ENCODE assay signal across 15 cellular contexts in genomic region chr12:22881878-22882277, GRCh38.
DNase-seq lines count a peak whose midpoint lies in the region; ATAC-seq and TF ChIP-seq lines count a peak whose summit lies in the region.
"Had no signal": no experiment of that assay in that cellular context is flagged by ENCODE, and none has a peak within 500 bp of the region (broad histone marks: within the 10 kb centered on the region; RNA-seq: fewer than 3 reads in every experiment).

No MANE protein-coding gene starts in this region.

- intact Hi-C loops in CD8-positive, alpha-beta T cell (cut with DNase I, micrococcal nuclease) = no loop called here
- intact Hi-C loops in transverse colon (cut with DNase I; ENCODE audit: low total_unique reads) = no loop called here

- H3K27me3 Mint-ChIP-seq in CD8-positive, alpha-beta T cell (ENCODE audit: low read depth) = no peaks in the 10 kb centered on the region

- TF ChIP-seq POLR2A in transverse colon (IDR thresholded peaks at IDR 0.05) = no peak

- H3K4me1 ChIP-seq in CD8-positive, alpha-beta T cell (ENCODE audit: insufficient read depth, low read length) = no peaks in the 10 kb centered on the region
- no peaks in the 10 kb centered on the region for H3K4me1 ChIP-seq in transverse colon
- H3K4me1 ChIP-seq: Caco-2 had no signal

- H3K4me1 Mint-ChIP-seq in CD8-positive, alpha-beta T cell (ENCODE audit: low read depth) = no peaks in the 10 kb centered on the region
- H3K4me1 Mint-ChIP-seq: CD4-positive, alpha-beta memory T cell had no signal

- TF ChIP-seq CTCF in fibroblast of villous mesenchyme (IDR thresholded peaks at IDR 0.05; ENCODE audit: insufficient read depth, low read depth, low read length) = no peak
- TF ChIP-seq CTCF in omental fat pad (IDR thresholded peaks at IDR 0.05) = no peak
- TF ChIP-seq CTCF in CD8-positive, alpha-beta T cell (IDR thresholded peaks at IDR 0.05) = no peak
- no peak for TF ChIP-seq CTCF in transverse colon (IDR thresholded peaks at IDR 0.05)

- in situ Hi-C loops in transverse colon (cut with MboI; ENCODE audit: low pct_ligation_motif_present in 1 of 4, low pct_unique_long_range_greater_than_20kb in 1 of 4, low sequenced_read_pairs in 3 of 4) = no loop called here

- H3K9me3 Mint-ChIP-seq in CD8-positive, alpha-beta T cell = no peaks in the 10 kb centered on the region

- CTCF ChIA-PET in CD8-positive, alpha-beta T cell (lab: Charles Lee) = no interaction called here

- no peak overlapping the region for H3K27ac Mint-ChIP-seq in CD8-positive, alpha-beta T cell
- H3K27ac Mint-ChIP-seq: CD4-positive, alpha-beta memory T cell had no signal

- peak; percentile 44 for ATAC-seq in omental fat pad (ENCODE audit: low FRiP score)
- no peak for ATAC-seq in CD8-positive, alpha-beta T cell
- ATAC-seq: GM12878 had no signal

- WGBS in transverse colon (ENCODE audit: low coverage in 1 of 2), 2 donors = 57 to 84% methylated on average over 1 to 2 of the region's 2 CpGs

- no peak overlapping the region for H3K4me3 Mint-ChIP-seq in CD8-positive, alpha-beta T cell
- H3K4me3 Mint-ChIP-seq: CD4-positive, alpha-beta memory T cell had no signal

- no peak overlapping the region for H3K27ac ChIP-seq in CD8-positive, alpha-beta T cell (ENCODE audit: low read depth, low read length)
- no peak overlapping the region for H3K27ac ChIP-seq in transverse colon
- H3K27ac ChIP-seq: GM23248 had no signal

- POLR2A ChIA-PET in CD8-positive, alpha-beta T cell (lab: Charles Lee) = no interaction called here

- no peaks in the 10 kb centered on the region for H3K9me3 ChIP-seq in CD8-positive, alpha-beta T cell (ENCODE audit: low read length)
- H3K9me3 ChIP-seq in transverse colon = no peaks in the 10 kb centered on the region

- H3K4me3 ChIP-seq in fibroblast of villous mesenchyme (ENCODE audit: low read depth, low read length) (no peak overlapping the region), transverse colon (no peak overlapping the region)
- no peak overlapping the region for H3K4me3 ChIP-seq in CD8-positive, alpha-beta T cell (ENCODE audit: low read depth, low read length)
- H3K4me3 ChIP-seq: GM12878, GM23248 had no signal

- no peaks in the 10 kb centered on the region for H3K36me3 Mint-ChIP-seq in CD8-positive, alpha-beta T cell
- H3K36me3 Mint-ChIP-seq: CD4-positive, alpha-beta memory T cell had no signal

- H3K36me3 ChIP-seq in CD8-positive, alpha-beta T cell (ENCODE audit: insufficient read depth, low read length) = no peaks in the 10 kb centered on the region
- no peaks in the 10 kb centered on the region for H3K36me3 ChIP-seq in transverse colon

- DNase-seq in NOMO-1 treated with dmso at 0.1 percent for 144 hours (lab: John Stamatoyannopoulos, UW; ENCODE audit: unreplicated experiment) = peak; percentile 4
- peak; percentile 36 for DNase-seq in fibroblast of villous mesenchyme (ENCODE audit: low read depth)
- no peak for DNase-seq in omental fat pad (ENCODE audit: low spot score)
- no peak for DNase-seq in foreskin melanocyte
- no peak for DNase-seq in CD8-positive, alpha-beta T cell
- DNase-seq in transverse colon = no peak
- DNase-seq: C1 segment of cervical spinal cord; Caco-2; CD4-positive, alpha-beta memory T cell; DMS153; DND-41; GM23248; H7; HCEC 1CT had no signal

- TF ChIP-seq EP300 in transverse colon (IDR thresholded peaks at IDR 0.05; ENCODE audit: low read depth) = no peak

- H3K27me3 ChIP-seq in CD8-positive, alpha-beta T cell (ENCODE audit: insufficient read depth, low read length) = no peaks in the 10 kb centered on the region
- H3K27me3 ChIP-seq in transverse colon = no peaks in the 10 kb centered on the region

Comparison
In these comparisons a context has a peak if more than half of its experiments do, and no peak if none do; other contexts are left out.
1. DNase-seq: peak in NOMO-1 treated with dmso at 0.1 percent for 144 hours (single experiment) and fibroblast of villous mesenchyme (single experiment); none in omental fat pad (single experiment), foreskin melanocyte (single experiment), CD8-positive, alpha-beta T cell (0 of 7) and transverse colon (single experiment).